ENCODE assay signal across 14 cellular contexts in the genomic region with DNA sequence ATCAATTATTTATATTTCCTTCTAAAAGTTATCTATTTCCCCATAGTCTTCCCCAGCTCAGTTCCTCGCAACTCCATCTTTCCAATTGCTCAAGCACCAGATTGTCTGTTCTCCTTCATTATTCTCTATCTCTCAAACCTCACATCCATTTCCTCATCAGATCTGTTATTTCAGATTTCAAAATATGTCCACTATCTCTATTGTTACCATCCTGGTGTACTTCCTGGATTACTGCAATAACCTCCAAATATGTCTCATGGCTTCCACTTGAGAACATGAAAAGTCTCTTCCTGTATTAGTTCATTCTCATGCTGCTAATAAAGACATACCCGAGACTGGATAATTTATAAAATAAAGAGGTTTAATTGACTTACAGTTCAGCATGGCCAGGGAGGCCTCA.
"Had no signal": no experiment of that assay in that cellular context is flagged by ENCODE, and none has a peak within 500 bp of the region (broad histone marks: within the 10 kb centered on the region; RNA-seq: fewer than 3 reads in every experiment).

No MANE protein-coding gene starts in this region.

- DNase-seq: colonic mucosa; effector CD8-positive, alpha-beta T cell; endodermal cell; hypothalamus; immature natural killer cell; mesenchymal stem cell; naive thymus-derived CD4-positive, alpha-beta T cell; right lobe of liver; small intestine; stimulated activated CD4-positive, alpha-beta T cell treated with anti-CD3 and anti-CD28 coated beads, Interleukin-15, amount 100 ng/mL, for 24 hours; stimulated activated CD4-positive, alpha-beta T cell treated with anti-CD3 and anti-CD28 coated beads, Interleukin-2, amount 100 ng/mL, for 48 hours; stimulated activated naive B cell treated with anti-CD40 and anti-IgM and Interleukin-4, amounts not matched to agents 10 μg/mL and 1 μg/mL and 100 μg/mL, for 72 hours; upper lobe of left lung had no signal

- ATAC-seq: left lobe of liver; naive thymus-derived CD4-positive, alpha-beta T cell; right lobe of liver; stimulated activated naive B cell treated with anti-CD40 and anti-IgM and Interleukin-4, amounts not matched to agents 10 μg/mL and 1 μg/mL and 100 μg/mL, for 72 hours had no signal
